In the genomic region with DNA sequence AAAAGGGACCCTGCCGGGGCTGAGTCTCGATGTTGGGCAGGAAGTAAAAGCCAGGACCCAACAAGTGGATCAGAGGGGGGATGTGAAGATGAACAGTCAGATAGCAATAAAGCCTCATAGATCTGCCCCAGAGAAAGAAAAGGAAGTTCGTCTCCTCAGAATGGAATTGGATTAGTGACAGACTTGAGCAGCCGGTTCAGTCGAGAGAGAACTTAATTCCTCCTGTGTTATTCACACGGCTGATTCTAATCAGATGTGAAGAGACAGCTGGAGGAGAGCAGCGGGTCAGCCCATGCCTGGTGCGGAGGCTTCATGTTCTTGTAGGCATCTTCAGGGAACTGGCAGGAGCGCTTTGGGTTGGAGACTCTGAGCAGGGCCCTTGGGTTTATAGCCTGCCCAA, we compare ENCODE assay signal across 1 cellular context.
TF ChIP-seq lines count a peak whose summit lies in the region.

No MANE protein-coding gene starts in this region.

TF ChIP-seq in GM23338, 12 proteins besides CTCF, POLR2A, EP300 and RAD21 (continued from another document):
- TF ChIP-seq REST (IDR thresholded peaks at IDR 0.05; ENCODE audit: unreplicated experiment) (no peak), EZH2phosphoT487 (IDR thresholded peaks at IDR 0.05; ENCODE audit: unreplicated experiment) (no peak), STAT1 (IDR thresholded peaks at IDR 0.05; ENCODE audit: unreplicated experiment) (no peak), ZNF114 (CRISPR knock-in tag; IDR thresholded peaks at IDR 0.05) (no peak), EZH2 (IDR thresholded peaks at IDR 0.05; ENCODE audit: low read depth, unreplicated experiment) (no peak), CREB1 (CRISPR knock-in tag; IDR thresholded peaks at IDR 0.05; ENCODE audit: low read depth) (no peak), NANOG (IDR thresholded peaks at IDR 0.05; ENCODE audit: borderline replicate concordance) (no peak)
- TF ChIP-seq, protein P1, sequence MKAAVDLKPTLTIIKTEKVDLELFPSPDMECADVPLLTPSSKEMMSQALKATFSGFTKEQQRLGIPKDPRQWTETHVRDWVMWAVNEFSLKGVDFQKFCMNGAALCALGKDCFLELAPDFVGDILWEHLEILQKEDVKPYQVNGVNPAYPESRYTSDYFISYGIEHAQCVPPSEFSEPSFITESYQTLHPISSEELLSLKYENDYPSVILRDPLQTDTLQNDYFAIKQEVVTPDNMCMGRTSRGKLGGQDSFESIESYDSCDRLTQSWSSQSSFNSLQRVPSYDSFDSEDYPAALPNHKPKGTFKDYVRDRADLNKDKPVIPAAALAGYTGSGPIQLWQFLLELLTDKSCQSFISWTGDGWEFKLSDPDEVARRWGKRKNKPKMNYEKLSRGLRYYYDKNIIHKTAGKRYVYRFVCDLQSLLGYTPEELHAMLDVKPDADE (IDR thresholded peaks at IDR 0.05): no peak
